Comparison of ENCODE assay signal across 9 cellular contexts in genomic region chr16:68332411-68333121, GRCh38. TPM values are rescaled to one million over a fixed set of nuclear protein-coding genes. Genes with fewer than 3 reads are reported as not detected.
DNase-seq lines count a peak whose midpoint lies in the region; ATAC-seq, FAIRE-seq and TF ChIP-seq lines count a peak whose summit lies in the region.
"Had no signal": no experiment of that assay in that cellular context is flagged by ENCODE, and none has a peak within 500 bp of the region (broad histone marks: within the 10 kb centered on the region; RNA-seq: fewer than 3 reads in every experiment).

No MANE protein-coding gene starts in this region.

- H3K9me3 Mint-ChIP-seq in activated naive CD8-positive, alpha-beta T cell treated with anti-CD3 and anti-CD28 coated beads, Interleukin-2, amount 10 ng/mL, durations not matched to agents 7 days and 5 days = no peaks in the 10 kb centered on the region
- no peaks in the 10 kb centered on the region for H3K9me3 Mint-ChIP-seq in activated naive CD8-positive, alpha-beta T cell treated with anti-CD3 and anti-CD28 coated beads for 36 hours
- H3K9me3 Mint-ChIP-seq: neural crest cell had no signal

- H3K27me3 ChIP-seq in adrenal gland (no peaks in the 10 kb centered on the region), right lobe of liver (no peaks in the 10 kb centered on the region), BE2C (no peaks in the 10 kb centered on the region)

- H3K27me3 Mint-ChIP-seq in activated naive CD8-positive, alpha-beta T cell treated with anti-CD3 and anti-CD28 coated beads, Interleukin-2, amount 10 ng/mL, durations not matched to agents 7 days and 5 days = no peaks in the 10 kb centered on the region
- no peaks in the 10 kb centered on the region for H3K27me3 Mint-ChIP-seq in activated naive CD8-positive, alpha-beta T cell treated with anti-CD3 and anti-CD28 coated beads for 36 hours

- H3K4me3 Mint-ChIP-seq in activated naive CD8-positive, alpha-beta T cell treated with anti-CD3 and anti-CD28 coated beads, Interleukin-2, amount 10 ng/mL, durations not matched to agents 7 days and 5 days = peak overlapping the region; percentile 60
- H3K4me3 Mint-ChIP-seq in activated naive CD8-positive, alpha-beta T cell treated with anti-CD3 and anti-CD28 coated beads for 36 hours = no peak overlapping the region
- H3K4me3 Mint-ChIP-seq: neural crest cell had no signal

- H3K4me1 Mint-ChIP-seq in activated naive CD8-positive, alpha-beta T cell treated with anti-CD3 and anti-CD28 coated beads, Interleukin-2, amount 10 ng/mL, durations not matched to agents 7 days and 5 days = peaks cover 31% of the 10 kb centered on the region
- peaks cover 13% of the 10 kb centered on the region for H3K4me1 Mint-ChIP-seq in activated naive CD8-positive, alpha-beta T cell treated with anti-CD3 and anti-CD28 coated beads for 36 hours
- H3K4me1 Mint-ChIP-seq: neural crest cell had no signal

- no peak for TF ChIP-seq CTCF in adrenal gland (IDR thresholded peaks at IDR 0.05)
- no peak for TF ChIP-seq CTCF in right lobe of liver (IDR thresholded peaks at IDR 0.05)
- TF ChIP-seq CTCF in BE2C (IDR thresholded peaks at IDR 0.05; ENCODE audit: low read depth, low read length) = no peak

- no peak for DNase-seq in activated naive CD8-positive, alpha-beta T cell treated with anti-CD3 and anti-CD28 coated beads, Interleukin-2, amount 10 ng/mL, durations not matched to agents 7 days and 5 days
- no peak for DNase-seq in activated naive CD8-positive, alpha-beta T cell treated with anti-CD3 and anti-CD28 coated beads for 36 hours
- DNase-seq in adrenal gland (peak; percentile 52 to 82 (median 65)), right lobe of liver (peak in 2 of 3 donors; percentile 41 to 68), ureter (ENCODE audit: low spot score) (peak; percentile 61), AG08395 (ENCODE audit: low spot score) (no peak), BE2C (no peak), HTR-8/SVneo (ENCODE audit: insufficient read length, low spot score) (no peak)

- H3K36me3 Mint-ChIP-seq in activated naive CD8-positive, alpha-beta T cell treated with anti-CD3 and anti-CD28 coated beads, Interleukin-2, amount 10 ng/mL, durations not matched to agents 7 days and 5 days = peaks cover 23% of the 10 kb centered on the region
- H3K36me3 Mint-ChIP-seq in activated naive CD8-positive, alpha-beta T cell treated with anti-CD3 and anti-CD28 coated beads for 36 hours = peaks cover 12% of the 10 kb centered on the region

- intact Hi-C loops in adrenal gland (cut with DNase I) (no loop called here), right lobe of liver (cut with DNase I) (no loop called here)

- FAIRE-seq in HTR-8/SVneo (lab: Jason Lieb, UNC) = no peak

- H3K27ac ChIP-seq in adrenal gland = peak overlapping the region in 2 of 5 donors; percentile 73 to 77
- H3K27ac ChIP-seq in right lobe of liver = peak overlapping the region; percentile 51 to 73 (median 61)

- WGBS in adrenal gland, 4 donors = 53 to 58% (median 55%) methylated on average over 7 of the region's 7 CpGs
- WGBS in right lobe of liver (ENCODE audit: insufficient coverage, low coverage, low lambda C conversion rate, missing lambda C conversion rate) = 28% methylated on average over 7 of the region's 7 CpGs

- H3K27ac Mint-ChIP-seq in activated naive CD8-positive, alpha-beta T cell treated with anti-CD3 and anti-CD28 coated beads, Interleukin-2, amount 10 ng/mL, durations not matched to agents 7 days and 5 days = peak overlapping the region; percentile 90
- no peak overlapping the region for H3K27ac Mint-ChIP-seq in activated naive CD8-positive, alpha-beta T cell treated with anti-CD3 and anti-CD28 coated beads for 36 hours

- H3K9me3 ChIP-seq in adrenal gland (replicated peaks in 1 of 3) (no peaks in the 10 kb centered on the region), right lobe of liver (no peaks in the 10 kb centered on the region), BE2C (no peaks in the 10 kb centered on the region)

- ATAC-seq in activated naive CD8-positive, alpha-beta T cell treated with anti-CD3 and anti-CD28 coated beads, Interleukin-2, amount 10 ng/mL, durations not matched to agents 7 days and 5 days (ENCODE audit: low read depth) = peak; percentile 65
- ATAC-seq in right lobe of liver = peak; percentile 64 to 79 (median 74)

- H3K36me3 ChIP-seq in adrenal gland (replicated peaks in 1 of 2) = peaks cover 0 to 16% of the 10 kb centered on the region in 2 donors
- H3K36me3 ChIP-seq in right lobe of liver = peaks cover 0 to 13% (median 1%) of the 10 kb centered on the region in 4 donors
- peaks cover 14% of the 10 kb centered on the region for H3K36me3 ChIP-seq in BE2C

- no peak overlapping the region for H3K4me3 ChIP-seq in adrenal gland
- H3K4me3 ChIP-seq in right lobe of liver = peak overlapping the region in 1 of 3 donors; percentile 12
- H3K4me3 ChIP-seq in BE2C (ENCODE audit: low read depth, low read length) = no peak overlapping the region

- POLR2A ChIA-PET in activated naive CD8-positive, alpha-beta T cell treated with anti-CD3 and anti-CD28 coated beads, Interleukin-2, amount 10 ng/mL, durations not matched to agents 7 days and 5 days (lab: Charles Lee) = interaction anchor here (0.8 to 2.8 kb wide), 5 partner anchors 14 to 75 kb away, joined by 3 to 8 read pairs (median 4); partner anchors contain the start of genes PRMT7, SLC7A6 and SLC7A6OS

- TF ChIP-seq POLR2A in adrenal gland (IDR thresholded peaks at IDR 0.05) (no peak), right lobe of liver (IDR thresholded peaks at IDR 0.05) (no peak)

- peaks cover 4 to 21% of the 10 kb centered on the region in 2 donors for H3K4me1 ChIP-seq in adrenal gland (replicated peaks in 1 of 2)
- peaks cover 0 to 37% (median 11%) of the 10 kb centered on the region in 4 donors for H3K4me1 ChIP-seq in right lobe of liver
- peaks cover 6% of the 10 kb centered on the region for H3K4me1 ChIP-seq in BE2C

RNA-seq across cellular contexts. Expression of gene PRMT7, which starts 21.7 kb away (rescaled TPM):
- total RNA-seq in activated naive CD8-positive, alpha-beta T cell treated with anti-CD3 and anti-CD28 coated beads, Interleukin-2, amount 10 ng/mL, durations not matched to agents 7 days and 5 days = 10 to 100 TPM; 85.7 to 87.3 TPM
- 10 to 100 TPM; 68.9 to 72.0 TPM for total RNA-seq in activated naive CD8-positive, alpha-beta T cell treated with anti-CD3 and anti-CD28 coated beads for 36 hours
- total RNA-seq in adrenal gland = 10 to 100 TPM; 30.0 to 52.1 (median 39.9) TPM
- 100 to 1,000 TPM in 2 of 3 donors, 10 to 100 TPM in 1; 45.3 to 141 (median 111) TPM for polyA plus RNA-seq in adrenal gland
- 10 to 100 TPM; 13.1 to 28.3 (median 21.1) TPM for total RNA-seq in right lobe of liver
- 64.7 TPM for total RNA-seq in ureter
- polyA plus RNA-seq in BE2C (2012; ENCODE audit: insufficient read depth, insufficient read length, low read depth) = 67.4 TPM

RNA-seq across cellular contexts. Expression of gene SLC7A6OS, which starts 21.8 kb away (rescaled TPM):
- 10 to 100 TPM; 38.2 to 44.4 TPM for total RNA-seq in activated naive CD8-positive, alpha-beta T cell treated with anti-CD3 and anti-CD28 coated beads, Interleukin-2, amount 10 ng/mL, durations not matched to agents 7 days and 5 days
- 10 to 100 TPM; 23.0 to 23.3 TPM for total RNA-seq in activated naive CD8-positive, alpha-beta T cell treated with anti-CD3 and anti-CD28 coated beads for 36 hours
- total RNA-seq in adrenal gland (10 to 100 TPM in 7 of 8 donors, 1 to 10 TPM in 1; 9.4 to 17.8 (median 13.8) TPM), right lobe of liver (1 to 10 TPM; 4.0 to 5.4 (median 4.8) TPM), ureter (23.4 TPM)
- polyA plus RNA-seq in adrenal gland = 10 to 100 TPM in 1 of 3 donors, 1 to 10 TPM in 2; 5.7 to 14.6 (median 8.4) TPM
- 23.0 TPM for polyA plus RNA-seq in BE2C (2012; ENCODE audit: insufficient read depth, insufficient read length, low read depth)

Comparison
In these comparisons a context has a peak if more than half of its experiments do, and no peak if none do; other contexts are left out.
1. DNase-seq: peak in adrenal gland (7 of 7), right lobe of liver (2 of 3) and ureter (single experiment); none in activated naive CD8-positive, alpha-beta T cell treated with anti-CD3 and anti-CD28 coated beads, Interleukin-2, amount 10 ng/mL, durations not matched to agents 7 days and 5 days (single experiment), activated naive CD8-positive, alpha-beta T cell treated with anti-CD3 and anti-CD28 coated beads for 36 hours (single experiment), AG08395 (single experiment), BE2C (single experiment) and HTR-8/SVneo (single experiment).